1 cellular context compared by ENCODE assay signal in genomic region chr14:102280376-102280962, GRCh38.
TF ChIP-seq lines count a peak whose summit lies in the region.

No MANE protein-coding gene starts in this region.

TF ChIP-seq in GM23338, 12 proteins besides CTCF, POLR2A, EP300 and RAD21 (continued from another document):
- TF ChIP-seq ZNF462 (CRISPR knock-in tag; IDR thresholded peaks at IDR 0.05) (no peak), STAT1 (IDR thresholded peaks at IDR 0.05; ENCODE audit: unreplicated experiment) (no peak), EZH2 (IDR thresholded peaks at IDR 0.05; ENCODE audit: low read depth, unreplicated experiment) (no peak), ETS1 (IDR thresholded peaks at IDR 0.05) (no peak), REST (IDR thresholded peaks at IDR 0.05; ENCODE audit: unreplicated experiment) (no peak)
